ENCODE assay signal across 7 cellular contexts in the genomic region with DNA sequence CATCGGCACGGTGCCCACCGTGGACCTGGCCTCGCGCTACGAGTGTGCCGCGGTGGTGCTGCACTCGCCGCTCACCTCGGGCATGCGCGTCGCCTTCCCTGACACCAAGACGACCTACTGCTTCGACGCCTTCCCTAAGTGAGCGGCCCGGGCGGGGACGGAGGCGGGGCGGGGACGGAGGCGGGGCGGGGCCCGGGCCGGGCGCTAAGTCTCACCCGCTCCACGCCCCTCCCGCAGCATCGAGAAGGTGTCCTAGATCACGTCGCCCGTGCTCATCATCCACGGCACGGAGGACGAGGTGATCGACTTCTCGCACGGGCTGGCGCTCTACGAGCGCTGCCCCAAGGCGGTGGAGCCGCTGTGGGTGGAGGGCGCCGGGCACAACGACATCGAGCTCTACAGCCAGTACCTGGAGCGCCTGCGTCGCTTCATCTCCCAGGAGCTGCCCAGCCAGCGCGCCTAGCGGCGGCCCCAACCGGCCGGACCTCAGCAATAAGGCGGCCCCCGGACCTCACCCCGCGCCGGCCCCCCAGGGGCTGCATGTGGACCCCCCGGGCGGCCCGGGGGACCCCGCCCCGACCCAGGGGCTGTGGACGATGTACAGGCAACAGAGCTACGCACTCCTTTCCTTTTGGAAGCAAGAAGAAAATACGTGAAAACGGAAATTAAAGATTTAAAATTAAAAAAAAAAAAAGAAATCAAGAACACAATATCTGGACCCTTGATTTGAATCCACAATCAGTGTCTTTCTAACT.
A peak's percentile ranks its signal among the peaks of the same experiment; 100 is the strongest.
DNase-seq lines count a peak whose midpoint lies in the region; ATAC-seq and TF ChIP-seq lines count a peak whose summit lies in the region.
"Not testable (repeated sequence)": the region's sequence is repeated elsewhere in the genome, so short reads cannot be mapped to it uniquely, and the experiment has no call there.

No MANE protein-coding gene starts in this region.

- not testable (repeated sequence) for H3K4me1 ChIP-seq in H9 (ENCODE audit: insufficient read depth, low read length); cardiac muscle cell (ENCODE audit: low read depth)

- POLR2A ChIA-PET in activated CD4-positive, alpha-beta T cell treated with anti-CD3 and anti-CD28 coated beads, Interleukin-2, amount 10 ng/mL, durations not matched to agents 7 days and 5 days (lab: Charles Lee) = not testable (repeated sequence)

- not testable (repeated sequence) for H3K14ac ChIP-seq in H9 (ENCODE audit: insufficient read depth, low read length)

- H3K9me3 Mint-ChIP-seq in H9; activated CD4-positive, alpha-beta T cell treated with anti-CD3 and anti-CD28 coated beads, Interleukin-2, amount 10 ng/mL, durations not matched to agents 7 days and 5 days; activated naive CD8-positive, alpha-beta T cell treated with anti-CD3 and anti-CD28 coated beads for 36 hours; natural killer cell: not testable (repeated sequence)

- H3K18ac ChIP-seq in H9 (ENCODE audit: insufficient read length, low read depth, low read length) = not testable (repeated sequence)

- peaks cover 21% of the 10 kb centered on the region for H3K27me3 Mint-ChIP-seq in H9 (ENCODE audit: low read depth)
- peaks cover 30% of the 10 kb centered on the region for H3K27me3 Mint-ChIP-seq in activated CD4-positive, alpha-beta T cell treated with anti-CD3 and anti-CD28 coated beads, Interleukin-2, amount 10 ng/mL, durations not matched to agents 7 days and 5 days
- peaks cover 44% of the 10 kb centered on the region for H3K27me3 Mint-ChIP-seq in activated naive CD8-positive, alpha-beta T cell treated with anti-CD3 and anti-CD28 coated beads for 36 hours
- H3K27me3 Mint-ChIP-seq in natural killer cell (ENCODE audit: low read depth in 2 of 2) = not testable (repeated sequence)

- not testable (repeated sequence) for H3K36me3 Mint-ChIP-seq in H9 (ENCODE audit: insufficient read depth in 1 of 3, low read depth in 3 of 3); activated CD4-positive, alpha-beta T cell treated with anti-CD3 and anti-CD28 coated beads, Interleukin-2, amount 10 ng/mL, durations not matched to agents 7 days and 5 days (ENCODE audit: low read depth); activated naive CD8-positive, alpha-beta T cell treated with anti-CD3 and anti-CD28 coated beads for 36 hours; natural killer cell

- H3K27me3 ChIP-seq in H9 (ENCODE audit: insufficient read depth, low read length) = not testable (repeated sequence)
- peaks cover 58% of the 10 kb centered on the region for H3K27me3 ChIP-seq in cardiac muscle cell

- not testable (repeated sequence) for H4K8ac ChIP-seq in H9 (replicated peaks; ENCODE audit: insufficient read length, low read depth, low read length)

- H3K4me3 ChIP-seq in cardiac muscle cell = peak overlapping the region; percentile 29

- not testable (repeated sequence) for H3K79me1 ChIP-seq in H9 (ENCODE audit: insufficient read depth, low read depth, low read length, poor library complexity, severe bottlenecking)

- H2BK12ac ChIP-seq in H9 (ENCODE audit: insufficient read length, low read depth, low read length) = not testable (repeated sequence)

- not testable (repeated sequence) for H3K9ac ChIP-seq in H9 (ENCODE audit: extremely low read depth, insufficient read length, low read length)

- not testable (repeated sequence) for H3K23ac ChIP-seq in H9 (ENCODE audit: insufficient read length, low read depth, low read length)

- H3K56ac ChIP-seq in H9 (ENCODE audit: insufficient read length, low read depth, low read length) = not testable (repeated sequence)

- not testable (repeated sequence) for H2AFZ ChIP-seq in H9 (ENCODE audit: low read length)

- not testable (repeated sequence) for H3K23me2 ChIP-seq in H9 (ENCODE audit: insufficient read length, low read depth, low read length, poor library complexity, severe bottlenecking)

- peak; percentile 93 to 97 (median 95) for ATAC-seq in natural killer cell

- H2BK5ac ChIP-seq in H9 (ENCODE audit: insufficient read length, low read length) = not testable (repeated sequence)

- H2BK20ac ChIP-seq in H9 (ENCODE audit: low read depth, low read length, poor library complexity, severe bottlenecking) = not testable (repeated sequence)

- H3K27ac Mint-ChIP-seq in H9; activated CD4-positive, alpha-beta T cell treated with anti-CD3 and anti-CD28 coated beads, Interleukin-2, amount 10 ng/mL, durations not matched to agents 7 days and 5 days; activated naive CD8-positive, alpha-beta T cell treated with anti-CD3 and anti-CD28 coated beads for 36 hours: not testable (repeated sequence)
- peak overlapping the region in 1 of 2 donors; percentile 42 for H3K27ac Mint-ChIP-seq in natural killer cell

- intact Hi-C loops in natural killer cell (cut with micrococcal nuclease) = not testable (repeated sequence)

- H3T11ph ChIP-seq in H9 (ENCODE audit: low read length) = not testable (repeated sequence)

- H4K5ac ChIP-seq in H9 (ENCODE audit: insufficient read length, low read depth, low read length) = not testable (repeated sequence)

- not testable (repeated sequence) for H3K79me2 ChIP-seq in H9 (ENCODE audit: insufficient read depth, low read length)

- peak; percentile 83 for DNase-seq in H9
- DNase-seq in NOMO-1 (lab: John Stamatoyannopoulos, UW; ENCODE audit: unreplicated experiment in 2 of 2) = peak; percentile 69 to 90
- DNase-seq in activated CD4-positive, alpha-beta T cell treated with anti-CD3 and anti-CD28 coated beads, Interleukin-2, amount 10 ng/mL, durations not matched to agents 7 days and 5 days = peak; percentile 52
- peak; percentile 50 for DNase-seq in activated naive CD8-positive, alpha-beta T cell treated with anti-CD3 and anti-CD28 coated beads for 36 hours
- DNase-seq in cardiac muscle cell (ENCODE audit: low read depth in 1 of 2, low spot score in 1 of 2) = peak in 1 of 2 donors; percentile 50
- peak; percentile 53 for DNase-seq in natural killer cell
- peak; percentile 48 for DNase-seq in stimulated activated CD4-positive, alpha-beta T cell treated with anti-CD3 and anti-CD28 coated beads, Interleukin-4, amount 100 ng/mL, for 1 hour

- not testable (repeated sequence) for H3K4ac ChIP-seq in H9 (ENCODE audit: low read depth, low read length)

- CTCF ChIA-PET in activated CD4-positive, alpha-beta T cell treated with anti-CD3 and anti-CD28 coated beads, Interleukin-2, amount 10 ng/mL, durations not matched to agents 7 days and 5 days (lab: Charles Lee) = interaction anchor here (1.2 kb wide), 1 partner anchor 339 kb away, joined by 3 read pairs; no protein-coding TSS in a partner anchor

- H3K4me3 Mint-ChIP-seq in H9 (peak overlapping the region; percentile 63 to 81), natural killer cell (peak overlapping the region; percentile 78)
- peak overlapping the region; percentile 56 for H3K4me3 Mint-ChIP-seq in activated CD4-positive, alpha-beta T cell treated with anti-CD3 and anti-CD28 coated beads, Interleukin-2, amount 10 ng/mL, durations not matched to agents 7 days and 5 days
- peak overlapping the region; percentile 69 for H3K4me3 Mint-ChIP-seq in activated naive CD8-positive, alpha-beta T cell treated with anti-CD3 and anti-CD28 coated beads for 36 hours

- not testable (repeated sequence) for H2AK5ac ChIP-seq in H9 (ENCODE audit: insufficient read length, low read length)

- not testable (repeated sequence) for H3K27ac ChIP-seq in H9 (ENCODE audit: insufficient read length, low read depth, low read length); cardiac muscle cell

- peak overlapping the region; percentile 42 for H3K4me2 ChIP-seq in H9 (ENCODE audit: insufficient read depth, insufficient read length, low read length)

- H2BK15ac ChIP-seq in H9 (ENCODE audit: low read depth, low read length) = not testable (repeated sequence)

- H2BK120ac ChIP-seq in H9 (ENCODE audit: low read depth, low read length, poor library complexity, severe bottlenecking) = not testable (repeated sequence)

- 0 out of 3 replicates have a peak, but pooled peaks have one; percentile 16 for TF ChIP-seq CTCF in H9 (conservative IDR thresholded peaks at IDR 0.05)
- TF ChIP-seq CTCF in cardiac muscle cell (IDR thresholded peaks at IDR 0.05; ENCODE audit: low read depth, low read length); natural killer cell (IDR thresholded peaks at IDR 0.05): not testable (repeated sequence)

- not testable (repeated sequence) for H4K91ac ChIP-seq in H9 (ENCODE audit: insufficient read length, low read depth, low read length)

- H4K20me1 ChIP-seq in H9 (ENCODE audit: control insufficient read depth, insufficient read depth, insufficient read length) = not testable (repeated sequence)

- not testable (repeated sequence) for H3K4me1 Mint-ChIP-seq in H9; activated CD4-positive, alpha-beta T cell treated with anti-CD3 and anti-CD28 coated beads, Interleukin-2, amount 10 ng/mL, durations not matched to agents 7 days and 5 days; activated naive CD8-positive, alpha-beta T cell treated with anti-CD3 and anti-CD28 coated beads for 36 hours
- H3K4me1 Mint-ChIP-seq in natural killer cell = peaks cover 10% of the 10 kb centered on the region in 2 donors

- not testable (repeated sequence) for H3K9me3 ChIP-seq in H9 (ENCODE audit: control insufficient read depth, low read depth, low read length); cardiac muscle cell (ENCODE audit: low read depth)

- H3K36me3 ChIP-seq in cardiac muscle cell = not testable (repeated sequence)

- WGBS in H9 (ENCODE audit: extremely low coverage, insufficient read length, low lambda C conversion rate) = no CpG with 5 or more reads among the region's 74 CpGs
